In the genomic region with DNA sequence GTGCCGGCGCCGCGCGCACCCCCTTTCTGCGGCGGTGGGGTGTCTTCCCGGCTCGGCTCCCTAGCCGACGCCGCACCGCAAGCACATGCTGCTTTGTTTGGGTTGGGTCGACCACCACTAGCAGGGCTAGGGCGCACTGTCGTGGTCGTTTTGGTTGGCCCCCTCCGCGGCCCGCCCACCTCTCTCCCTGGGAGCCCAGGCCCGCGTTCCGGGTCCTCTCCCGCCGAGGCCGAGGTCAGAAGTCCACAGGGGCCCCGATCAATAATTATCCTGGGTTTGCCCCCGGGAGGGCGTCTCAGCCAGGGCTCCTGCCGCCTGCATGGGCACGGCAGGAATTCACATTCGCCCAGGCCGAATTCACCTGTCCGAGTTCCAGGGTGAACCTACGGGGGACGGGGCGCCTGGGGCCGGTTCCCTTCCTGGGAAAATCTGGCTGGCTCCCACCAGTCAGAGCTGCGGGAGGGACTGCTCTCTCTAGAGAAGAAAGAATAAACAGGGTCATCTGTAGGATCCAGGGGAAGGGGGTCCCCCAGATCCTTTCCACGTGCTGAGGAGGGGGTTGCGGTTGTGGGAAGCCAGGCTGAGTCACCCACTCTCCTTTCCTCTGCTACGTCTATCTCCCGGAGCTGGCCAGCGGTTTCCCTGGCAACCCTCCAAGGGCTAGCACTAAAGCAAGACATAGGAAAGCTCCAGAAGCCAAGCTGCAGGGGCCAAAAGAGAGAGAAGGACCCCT, we compare ENCODE assay signal across 8 cellular contexts. TPM values are rescaled to one million over a fixed set of nuclear protein-coding genes. Genes with fewer than 3 reads are reported as not detected.
DNase-seq lines count a peak whose midpoint lies in the region; ATAC-seq and TF ChIP-seq lines count a peak whose summit lies in the region.

No MANE protein-coding gene starts in this region.

- peaks cover 41% of the 10 kb centered on the region for H3K4me1 Mint-ChIP-seq in chondrocyte (ENCODE audit: low read depth)

- no peak overlapping the region for H3K9ac ChIP-seq in PC-3 (ENCODE audit: low read length)

- H3K4me1 ChIP-seq in PC-3 (ENCODE audit: insufficient read depth, low read length), result no peaks in the 10 kb centered on the region

- no peak overlapping the region for H2AFZ ChIP-seq in PC-3 (ENCODE audit: low read length)

- no peaks in the 10 kb centered on the region for H3K79me2 ChIP-seq in PC-3 (ENCODE audit: low read length)

- H3K36me3 Mint-ChIP-seq in chondrocyte (ENCODE audit: low read depth), result no peaks in the 10 kb centered on the region

- no TSS peak for BruUV-seq in PC-3 (replicated peaks; lab: Mats Ljungman, UMichigan)

- CTCF ChIA-PET in PC-3 (lab: Charles Lee), result no interaction called here

- intact Hi-C loops in left colon (cut with DNase I, micrococcal nuclease), result no loop called here
- intact Hi-C loops in PC-3 (cut with micrococcal nuclease), result no loop called here

- no peaks in the 10 kb centered on the region for H3K9me2 ChIP-seq in PC-3 (replicated peaks; ENCODE audit: low read length)

- peak; percentile 7 for DNase-seq in DMS153 treated with DMSO at 0.1 percent for 48 hours (lab: John Stamatoyannopoulos, UW; ENCODE audit: unreplicated experiment)
- DNase-seq in DMS153 (lab: John Stamatoyannopoulos, UW), result no peak
- DNase-seq in chondrocyte (ENCODE audit: low spot score), result no peak
- peak; percentile 74 to 77 for DNase-seq in left colon
- peak; percentile 23 for DNase-seq in stimulated activated CD4-positive, alpha-beta T cell treated with anti-CD3 and anti-CD28 coated beads, Interleukin-4, amount 100 ng/mL, for 1 hour
- DNase-seq in PC-3, result no peak

- no peaks in the 10 kb centered on the region for H3K36me3 ChIP-seq in PC-3 (ENCODE audit: low read depth, low read length)

- ATAC-seq in HG03460 (IDR thresholded peaks at IDR 0.05; ENCODE audit: unreplicated experiment) (peak; percentile 6), SK-N-SH treated with all-trans-retinoic acid at 6 μM for 48 hours (peak; percentile 71), left colon (peak; percentile 38), PC-3 (no peak)

- POLR2A ChIA-PET in PC-3 (lab: Charles Lee; ENCODE audit: unreplicated experiment), result no interaction called here

- H3K27me3 ChIP-seq in PC-3 (ENCODE audit: low read length), result no peaks in the 10 kb centered on the region

- H3K4me3 ChIP-seq in PC-3 (ENCODE audit: low read length), result no peak overlapping the region

- no peak overlapping the region for H3K4me2 ChIP-seq in PC-3 (ENCODE audit: low read length)

- H3K4me3 Mint-ChIP-seq in chondrocyte (ENCODE audit: unreplicated experiment), result peak overlapping the region; percentile 71

- H4K20me1 ChIP-seq in PC-3 (ENCODE audit: low read length), result no peaks in the 10 kb centered on the region

- H3F3A ChIP-seq in PC-3 (ENCODE audit: low read length, unreplicated experiment), result no peaks in the 10 kb centered on the region

- no peaks in the 10 kb centered on the region for H3K9me3 Mint-ChIP-seq in chondrocyte (ENCODE audit: low read depth)

- TF ChIP-seq CTCF in chondrocyte (IDR thresholded peaks at IDR 0.05) (peak; percentile 18), PC-3 (conservative IDR thresholded peaks at IDR 0.05; ENCODE audit: low read depth, low read length) (no peak)

- no peak overlapping the region for H3K27ac ChIP-seq in PC-3 (ENCODE audit: low read length)

- H3K27me3 Mint-ChIP-seq in chondrocyte (ENCODE audit: low read depth), result no peaks in the 10 kb centered on the region

- peak overlapping the region; percentile 71 for H3K27ac Mint-ChIP-seq in chondrocyte (ENCODE audit: unreplicated experiment)

- no peaks in the 10 kb centered on the region for H3K9me3 ChIP-seq in PC-3 (ENCODE audit: low read length)

TF ChIP-seq in SK-N-SH treated with all-trans-retinoic acid at 6 μM for 48 hours, 23 proteins besides CTCF, POLR2A, EP300 and RAD21:
- TF ChIP-seq ISL1 (CRISPR knock-in tag; IDR thresholded peaks at IDR 0.05), result no peak
- no peak for TF ChIP-seq ZNF565 (CRISPR knock-in tag; conservative IDR thresholded peaks at IDR 0.05; ENCODE audit: low read depth)

RNA-seq across cellular contexts. Expression of a gene that starts 0.6 kb away (rescaled TPM):
- total RNA-seq in chondrocyte, result 29.5 to 32.8 TPM (median 31.0 TPM) in 3 replicates
- total RNA-seq in left colon, result 10 to 100 TPM; 34.2 to 39.2 TPM
- total RNA-seq in PC-3 (2014; rRNA removed), result not detected in 2 replicates

RNA-seq across cellular contexts. Expression of a gene that starts 11.5 kb away (rescaled TPM):
- total RNA-seq in chondrocyte (12.2 to 17.6 TPM (median 14.3 TPM) in 3 replicates), left colon (10 to 100 TPM; 19.8 to 28.1 TPM), PC-3 (2014; rRNA removed) (not detected in 2 replicates)

Comparison
In these comparisons a context has a peak if more than half of its experiments do, and no peak if none do; other contexts are left out.
1. DNase-seq: peak in DMS153 treated with DMSO at 0.1 percent for 48 hours (single experiment), left colon (2 of 2) and stimulated activated CD4-positive, alpha-beta T cell treated with anti-CD3 and anti-CD28 coated beads, Interleukin-4, amount 100 ng/mL, for 1 hour (single experiment); none in DMS153 (single experiment), chondrocyte (single experiment) and PC-3 (single experiment).
2. RNA of a gene that starts 0.6 kb away (total RNA-seq): 34.2 to 39.2 TPM in left colon and 29.5 to 32.8 TPM in chondrocyte; not detected in PC-3; every median in the first group is over 10 times any median in the second.
3. RNA of a gene that starts 11.5 kb away (total RNA-seq): 19.8 to 28.1 TPM in left colon and 12.2 to 17.6 TPM in chondrocyte; not detected in PC-3; every median in the first group is over 10 times any median in the second.